In genomic region chr6:48766349-48766748, GRCh38 we compare ENCODE assay signal across 17 cellular contexts.
DNase-seq lines count a peak whose midpoint lies in the region; ATAC-seq and TF ChIP-seq lines count a peak whose summit lies in the region.
"Had no signal": no experiment of that assay in that cellular context is flagged by ENCODE, and none has a peak within 500 bp of the region (broad histone marks: within the 10 kb centered on the region; RNA-seq: fewer than 3 reads in every experiment).

No MANE protein-coding gene starts in this region.

- intact Hi-C loops in Calu3 (cut with micrococcal nuclease; ENCODE audit: unreplicated experiment): loop anchor here (2.0 to 10.0 kb wide), 5 partner anchors 232 to 978 kb away; no protein-coding TSS in a partner anchor

- CTCF ChIA-PET in Calu3 (lab: Charles Lee): interaction anchor here (0.9 to 2.0 kb wide), 3 partner anchors 9 to 979 kb away, joined by 3 to 13 read pairs (median 13); no protein-coding TSS in a partner anchor

- ATAC-seq in GM19324 (IDR thresholded peaks at IDR 0.05; ENCODE audit: low FRiP score, unreplicated experiment): no peak
- ATAC-seq: activated CD4-positive, alpha-beta T cell treated with anti-CD3 and anti-CD28 coated beads for 36 hours; activated T-helper 17 cell treated with anti-CD3 and anti-CD28 coated beads, Interleukin-2, amount 50 U/mL, for 72 hours had no signal

- H3K4me3 ChIP-seq in choroid plexus epithelial cell (ENCODE audit: low read depth, low read length): no peak overlapping the region
- H3K4me3 ChIP-seq: right atrium auricular region had no signal

- H3K36me3 Mint-ChIP-seq in Calu3 (ENCODE audit: insufficient read depth, unreplicated experiment): no peaks in the 10 kb centered on the region
- H3K36me3 Mint-ChIP-seq: CD4-positive, CD25-positive, alpha-beta regulatory T cell had no signal

- peak; percentile 42 for DNase-seq in Calu3
- peak; percentile 73 for DNase-seq in NCI-H226
- peak; percentile 75 for DNase-seq in choroid plexus epithelial cell (ENCODE audit: low read depth)
- peak; percentile 55 for DNase-seq in kidney glomerular epithelial cell (lab: John Stamatoyannopoulos, UW)
- no peak for DNase-seq in HK-2 (ENCODE audit: unreplicated experiment)
- no peak for DNase-seq in T-helper 9 cell
- DNase-seq in putamen (ENCODE audit: low spot score): no peak
- DNase-seq: activated CD4-positive, alpha-beta T cell treated with anti-CD3 and anti-CD28 coated beads for 36 hours; CD4-positive, CD25-positive, alpha-beta regulatory T cell; central memory CD4-positive, alpha-beta T cell; KBM-7; NCI-H187 treated with DMSO at 0.1 percent for 48 hours; substantia nigra; T-helper 1 cell had no signal

- TF ChIP-seq CTCF in Calu3 (IDR thresholded peaks at IDR 0.05; ENCODE audit: unreplicated experiment) (no peak), choroid plexus epithelial cell (conservative IDR thresholded peaks at IDR 0.05; ENCODE audit: low read depth, low read length) (no peak)

- H3K4me3 Mint-ChIP-seq in Calu3 (ENCODE audit: low read depth, unreplicated experiment): no peak overlapping the region
- H3K4me3 Mint-ChIP-seq: activated CD4-positive, alpha-beta T cell treated with anti-CD3 and anti-CD28 coated beads for 36 hours; activated T-helper 17 cell treated with anti-CD3 and anti-CD28 coated beads, Interleukin-2, amount 50 U/mL, for 72 hours; CD4-positive, CD25-positive, alpha-beta regulatory T cell had no signal

- peak overlapping the region; percentile 63 for H3K27ac Mint-ChIP-seq in Calu3 (ENCODE audit: unreplicated experiment)
- H3K27ac Mint-ChIP-seq: activated CD4-positive, alpha-beta T cell treated with anti-CD3 and anti-CD28 coated beads for 36 hours; activated T-helper 17 cell treated with anti-CD3 and anti-CD28 coated beads, Interleukin-2, amount 50 U/mL, for 72 hours; CD4-positive, CD25-positive, alpha-beta regulatory T cell had no signal

- no TSS peak for BruUV-seq in Calu3 (replicated peaks; lab: Mats Ljungman, UMichigan)

- no peaks in the 10 kb centered on the region for H3K27me3 Mint-ChIP-seq in Calu3 (ENCODE audit: unreplicated experiment)
- H3K27me3 Mint-ChIP-seq: activated CD4-positive, alpha-beta T cell treated with anti-CD3 and anti-CD28 coated beads for 36 hours; activated T-helper 17 cell treated with anti-CD3 and anti-CD28 coated beads, Interleukin-2, amount 50 U/mL, for 72 hours; CD4-positive, CD25-positive, alpha-beta regulatory T cell had no signal

- no peaks in the 10 kb centered on the region for H3K9me3 Mint-ChIP-seq in Calu3 (ENCODE audit: low read depth, unreplicated experiment)

- H3K4me1 Mint-ChIP-seq in Calu3 (ENCODE audit: low read depth, unreplicated experiment): peaks cover 18% of the 10 kb centered on the region
- H3K4me1 Mint-ChIP-seq: activated CD4-positive, alpha-beta T cell treated with anti-CD3 and anti-CD28 coated beads for 36 hours; activated T-helper 17 cell treated with anti-CD3 and anti-CD28 coated beads, Interleukin-2, amount 50 U/mL, for 72 hours had no signal

Comparison
In these comparisons a context has a peak if more than half of its experiments do, and no peak if none do; other contexts are left out.
1. DNase-seq: peak in Calu3 (single experiment), NCI-H226 (single experiment), choroid plexus epithelial cell (single experiment) and kidney glomerular epithelial cell (single experiment); none in HK-2 (single experiment), T-helper 9 cell (single experiment) and putamen (single experiment).